8 cellular contexts compared by ENCODE assay signal in the genomic region with DNA sequence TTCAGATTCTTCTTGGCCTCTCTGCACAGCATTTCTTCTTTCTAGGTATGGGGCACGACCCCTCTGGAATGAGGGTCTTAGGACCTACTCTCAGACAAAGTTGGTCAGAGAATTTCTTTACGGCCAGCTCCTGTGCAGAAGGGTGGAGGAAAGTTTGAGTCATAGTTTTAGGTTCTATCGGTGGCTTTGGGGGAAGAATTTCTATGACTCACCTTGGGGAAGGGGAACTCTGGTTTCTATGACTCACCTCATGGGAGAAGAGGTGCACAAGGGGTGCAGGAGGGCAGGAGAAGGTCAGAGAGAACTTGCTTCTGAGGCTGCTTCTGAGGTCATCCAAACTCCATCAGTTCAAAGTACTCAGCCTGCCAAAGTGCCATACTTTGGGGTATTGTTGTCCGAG. TPM values are rescaled to one million over a fixed set of nuclear protein-coding genes. Genes with fewer than 3 reads are reported as not detected.
DNase-seq lines count a peak whose midpoint lies in the region; ATAC-seq and TF ChIP-seq lines count a peak whose summit lies in the region.

No MANE protein-coding gene starts in this region.

- H3K9me3 Mint-ChIP-seq in activated naive CD8-positive, alpha-beta T cell treated with anti-CD3 and anti-CD28 coated beads for 36 hours, result no peaks in the 10 kb centered on the region
- H3K9me3 Mint-ChIP-seq in natural killer cell, result no peaks in the 10 kb centered on the region

- no peak overlapping the region for H3K27ac ChIP-seq in suprapubic skin

- H3K4me1 Mint-ChIP-seq in activated naive CD8-positive, alpha-beta T cell treated with anti-CD3 and anti-CD28 coated beads for 36 hours, result peaks cover 27% of the 10 kb centered on the region
- H3K4me1 Mint-ChIP-seq in natural killer cell, result no peaks in the 10 kb centered on the region

- no peak for TF ChIP-seq CTCF in natural killer cell (IDR thresholded peaks at IDR 0.05)
- no peak for TF ChIP-seq CTCF in suprapubic skin (IDR thresholded peaks at IDR 0.05)

- H3K4me1 ChIP-seq in suprapubic skin, result peaks cover 5% of the 10 kb centered on the region

- H3K9me3 ChIP-seq in suprapubic skin, result no peaks in the 10 kb centered on the region

- H3K27ac Mint-ChIP-seq in activated naive CD8-positive, alpha-beta T cell treated with anti-CD3 and anti-CD28 coated beads for 36 hours, result peak overlapping the region; percentile 73
- no peak overlapping the region for H3K27ac Mint-ChIP-seq in natural killer cell

- intact Hi-C loops in natural killer cell (cut with micrococcal nuclease), result no loop called here
- intact Hi-C loops in left cardiac atrium (cut with DNase I), result loop anchor here (5.0 to 10.0 kb wide), 3 partner anchors 1013 to 1203 kb away; a partner anchor contains a TSS

- H3K36me3 ChIP-seq in suprapubic skin, result no peaks in the 10 kb centered on the region

- no peak for TF ChIP-seq POLR2A in suprapubic skin (IDR thresholded peaks at IDR 0.05)

- H3K4me3 Mint-ChIP-seq in activated naive CD8-positive, alpha-beta T cell treated with anti-CD3 and anti-CD28 coated beads for 36 hours, result no peak overlapping the region
- no peak overlapping the region for H3K4me3 Mint-ChIP-seq in natural killer cell

- no peaks in the 10 kb centered on the region for H3K36me3 Mint-ChIP-seq in activated naive CD8-positive, alpha-beta T cell treated with anti-CD3 and anti-CD28 coated beads for 36 hours
- no peaks in the 10 kb centered on the region for H3K36me3 Mint-ChIP-seq in natural killer cell

- peaks cover 65% of the 10 kb centered on the region for H3K27me3 Mint-ChIP-seq in activated naive CD8-positive, alpha-beta T cell treated with anti-CD3 and anti-CD28 coated beads for 36 hours
- H3K27me3 Mint-ChIP-seq in natural killer cell (ENCODE audit: low read depth in 2 of 2), result peaks cover 12 to 47% of the 10 kb centered on the region in 2 donors

- no peak for TF ChIP-seq EP300 in suprapubic skin (IDR thresholded peaks at IDR 0.05)

- peak; percentile 34 for DNase-seq in stimulated activated naive CD4-positive, alpha-beta T cell treated with Interleukin-2 at 50 U/mL for 16 hours (lab: John Stamatoyannopoulos, UW)
- no peak for DNase-seq in stimulated activated naive CD4-positive, alpha-beta T cell (lab: John Stamatoyannopoulos, UW)
- DNase-seq in activated naive CD8-positive, alpha-beta T cell treated with anti-CD3 and anti-CD28 coated beads for 36 hours, result peak; percentile 67
- peak; percentile 27 to 46 (median 28) for DNase-seq in stimulated activated CD4-positive, alpha-beta T cell treated with anti-CD3 and anti-CD28 coated beads, TNF-alpha, amount 100 ng/mL, for 48 hours (ENCODE audit: low read depth in 3 of 3)
- DNase-seq in natural killer cell, result no peak
- no peak for DNase-seq in suprapubic skin (ENCODE audit: low spot score in 2 of 2)
- DNase-seq in left cardiac atrium, result no peak

- peaks cover 9% of the 10 kb centered on the region for H3K27me3 ChIP-seq in suprapubic skin

- no peak overlapping the region for H3K4me3 ChIP-seq in suprapubic skin

- 47% methylated on average over 3 of the region's 4 CpGs for WGBS in suprapubic skin

- ATAC-seq in HG03558 (IDR thresholded peaks at IDR 0.05; ENCODE audit: extremely low read depth, unreplicated experiment) (peak; percentile 76), natural killer cell (no peak), left cardiac atrium (no peak)

RNA-seq across cellular contexts. Expression of a gene that starts 2.5 kb away (rescaled TPM):
- total RNA-seq in activated naive CD8-positive, alpha-beta T cell treated with anti-CD3 and anti-CD28 coated beads for 36 hours, result not detected
- not detected for total RNA-seq in natural killer cell
- total RNA-seq in suprapubic skin, result not detected
- not detected for total RNA-seq in left cardiac atrium

Comparison
In these comparisons a context has a peak if more than half of its experiments do, and no peak if none do; other contexts are left out.
1. DNase-seq: peak in stimulated activated naive CD4-positive, alpha-beta T cell treated with Interleukin-2 at 50 U/mL for 16 hours (single experiment), activated naive CD8-positive, alpha-beta T cell treated with anti-CD3 and anti-CD28 coated beads for 36 hours (single experiment) and stimulated activated CD4-positive, alpha-beta T cell treated with anti-CD3 and anti-CD28 coated beads, TNF-alpha, amount 100 ng/mL, for 48 hours (3 of 3); none in stimulated activated naive CD4-positive, alpha-beta T cell (0 of 6), natural killer cell (single experiment), suprapubic skin (0 of 2) and left cardiac atrium (single experiment).